8 cellular contexts compared by ENCODE assay signal in genomic region chr16:11667221-11667823, GRCh38. TPM values are rescaled to one million over a fixed set of nuclear protein-coding genes. Genes with fewer than 3 reads are reported as not detected.
A peak's percentile ranks its signal among the peaks of the same experiment; 100 is the strongest.
DNase-seq lines count a peak whose midpoint lies in the region; ATAC-seq and TF ChIP-seq lines count a peak whose summit lies in the region.

No MANE protein-coding gene starts in this region.

- peaks cover 0 to 23% of the 10 kb centered on the region in 2 experiments; a peak in 1 of 4 replicates for H3K4me1 ChIP-seq in SK-N-SH (ENCODE audit: control insufficient read depth in 1 of 2, insufficient read depth in 2 of 2, low read depth in 1 of 2, low read length in 1 of 2)
- H3K4me1 ChIP-seq in OCI-LY1 (ENCODE audit: insufficient read depth, low read length, severe bottlenecking): peaks cover 69% of the 10 kb centered on the region
- H3K4me1 ChIP-seq in skeletal muscle tissue (ENCODE audit: control insufficient read depth in 3 of 3, insufficient read depth in 3 of 3, low read length in 3 of 3): peaks cover 36 to 40% (median 38%) of the 10 kb centered on the region in 3 donors
- H3K4me1 ChIP-seq in foreskin keratinocyte: no peaks in the 10 kb centered on the region

- H3K27me3 ChIP-seq in SK-N-SH (ENCODE audit: insufficient read depth) (no peaks in the 10 kb centered on the region), OCI-LY1 (ENCODE audit: insufficient read depth, low read length) (no peaks in the 10 kb centered on the region), skeletal muscle tissue (ENCODE audit: control insufficient read depth in 3 of 3, insufficient read depth in 3 of 3, low read length in 3 of 3) (no peaks in the 10 kb centered on the region), foreskin keratinocyte (peaks cover 4% of the 10 kb centered on the region)

- H3K36me3 Mint-ChIP-seq in endothelial cell (ENCODE audit: low read depth, unreplicated experiment): no peaks in the 10 kb centered on the region

- H3K27ac ChIP-seq in SK-N-SH (ENCODE audit: low read depth in 2 of 2, low read length in 1 of 2) (no peak overlapping the region), OCI-LY1 (ENCODE audit: low read depth, low read length, poor library complexity, severe bottlenecking) (no peak overlapping the region), skeletal muscle tissue (ENCODE audit: low read depth, low read length) (peak overlapping the region; percentile 83), foreskin keratinocyte (no peak overlapping the region)

- H3K27me3 Mint-ChIP-seq in endothelial cell (ENCODE audit: unreplicated experiment): peaks cover 23% of the 10 kb centered on the region

- no peak overlapping the region for H3K9ac ChIP-seq in SK-N-SH
- H3K9ac ChIP-seq in OCI-LY1 (ENCODE audit: low read length): peak overlapping the region; percentile 57; the same call in 1 of the 2 replicates
- H3K9ac ChIP-seq in skeletal muscle tissue (ENCODE audit: low read depth in 1 of 3, low read length in 3 of 3): peak overlapping the region in 2 of 3 donors; percentile 73 to 77

- 96% methylated on average over 9 of the region's 11 CpGs for WGBS in SK-N-SH (ENCODE audit: low lambda C conversion rate)

- H2AFZ ChIP-seq in SK-N-SH (ENCODE audit: low read depth) (no peak overlapping the region), OCI-LY1 (ENCODE audit: low read length) (no peak overlapping the region)

- H3K4me2 ChIP-seq in SK-N-SH: peak overlapping the region; percentile 76; the same call in 1 of the 2 replicates
- H3K4me2 ChIP-seq in OCI-LY1 (ENCODE audit: low read length): peak overlapping the region; percentile 76

- no peak for TF ChIP-seq RAD21 in SK-N-SH (IDR thresholded peaks at IDR 0.05; ENCODE audit: low read length)

- H3K9me3 ChIP-seq in SK-N-SH (no peaks in the 10 kb centered on the region), OCI-LY1 (ENCODE audit: low read length) (no peaks in the 10 kb centered on the region), skeletal muscle tissue (ENCODE audit: control insufficient read depth in 3 of 3, low read length in 3 of 3) (no peaks in the 10 kb centered on the region)

- H4K20me1 ChIP-seq in SK-N-SH (ENCODE audit: insufficient read depth) (peaks cover 24% of the 10 kb centered on the region), OCI-LY1 (ENCODE audit: insufficient read depth, low read length) (no peaks in the 10 kb centered on the region)

- POLR2A ChIA-PET in SK-N-SH (lab: Yijun Ruan, JAX): interaction anchor here (0.7 to 1.1 kb wide), 3 partner anchors 9 to 46 kb away, joined by 3 to 8 read pairs (median 4); no protein-coding TSS in a partner anchor

- H3K79me2 ChIP-seq in SK-N-SH (ENCODE audit: insufficient read depth): peaks cover 12% of the 10 kb centered on the region
- no peaks in the 10 kb centered on the region for H3K79me2 ChIP-seq in OCI-LY1 (ENCODE audit: insufficient read depth, low read length)

- no peaks in the 10 kb centered on the region for H3K9me3 Mint-ChIP-seq in endothelial cell (ENCODE audit: unreplicated experiment)

- H3K4me1 Mint-ChIP-seq in endothelial cell (ENCODE audit: unreplicated experiment): peaks cover 55% of the 10 kb centered on the region

- peaks cover 8% of the 10 kb centered on the region for H3F3A ChIP-seq in SK-N-SH (replicated peaks; ENCODE audit: insufficient read depth)
- H3F3A ChIP-seq in OCI-LY1 (ENCODE audit: insufficient read depth, low read length): no peaks in the 10 kb centered on the region

- peak overlapping the region; percentile 85 for H3K4me3 Mint-ChIP-seq in endothelial cell (ENCODE audit: unreplicated experiment)

- H3K36me3 ChIP-seq in SK-N-SH (replicated peaks in 1 of 2; ENCODE audit: control insufficient read depth in 1 of 2, insufficient read depth in 2 of 2, low read length in 1 of 2) (no peaks in the 10 kb centered on the region), OCI-LY1 (ENCODE audit: insufficient read depth, low read length) (no peaks in the 10 kb centered on the region), skeletal muscle tissue (ENCODE audit: control insufficient read depth in 3 of 3, insufficient read depth in 3 of 3, low read length in 3 of 3) (no peaks in the 10 kb centered on the region)

- CTCF ChIA-PET in SK-N-SH (lab: Yijun Ruan, JAX): interaction anchor here (1.2 to 2.1 kb wide), 3 partner anchors 26 to 271 kb away, joined by 3 to 5 read pairs (median 3); no protein-coding TSS in a partner anchor

- H3K9me2 ChIP-seq in SK-N-SH (no peaks in the 10 kb centered on the region), OCI-LY1 (ENCODE audit: low read depth, low read length) (no peaks in the 10 kb centered on the region)

- H3K4me3 ChIP-seq in SK-N-SH (ENCODE audit: low read depth in 2 of 2, low read length in 1 of 2) (no peak overlapping the region; a peak in 1 of 4 replicates), OCI-LY1 (ENCODE audit: low read depth, low read length, poor library complexity, severe bottlenecking) (peak overlapping the region; percentile 60), skeletal muscle tissue (ENCODE audit: low read length in 3 of 3) (peak overlapping the region in 1 of 3 donors; percentile 72)

- TF ChIP-seq EP300 in SK-N-SH (IDR thresholded peaks at IDR 0.05; ENCODE audit: borderline replicate concordance in 1 of 2, low read depth in 1 of 2, low read length in 1 of 2): no peak

- ATAC-seq in SK-N-SH treated with all-trans-retinoic acid at 6 μM for 48 hours: no peak
- ATAC-seq in foreskin keratinocyte: no peak

- peak overlapping the region; percentile 67 for H3K27ac Mint-ChIP-seq in endothelial cell (ENCODE audit: unreplicated experiment)

- DNase-seq in SK-N-SH (no peak), endothelial cell (ENCODE audit: low spot score) (no peak), NCI-H187 treated with DMSO at 0.1 percent for 48 hours (lab: John Stamatoyannopoulos, UW) (no peak), foreskin keratinocyte (no peak), RKO (ENCODE audit: low spot score) (no peak)

- TF ChIP-seq CTCF in SK-N-SH (IDR thresholded peaks at IDR 0.05): no peak
- TF ChIP-seq CTCF in OCI-LY1 (IDR thresholded peaks at IDR 0.05; ENCODE audit: low read length): no peak
- TF ChIP-seq CTCF in endothelial cell (IDR thresholded peaks at IDR 0.05; ENCODE audit: unreplicated experiment): no peak
- TF ChIP-seq CTCF in foreskin keratinocyte (conservative IDR thresholded peaks at IDR 0.05): no peak

TF ChIP-seq in SK-N-SH, 30 proteins besides CTCF, POLR2A, EP300 and RAD21 (continues in another document):
- no peak for TF ChIP-seq FOXJ3 (CRISPR knock-in tag; IDR thresholded peaks at IDR 0.05)
- no peak for TF ChIP-seq MXI1 (IDR thresholded peaks at IDR 0.05; ENCODE audit: low read depth, low read length)
- no peak for TF ChIP-seq TEAD4 (IDR thresholded peaks at IDR 0.05; ENCODE audit: borderline replicate concordance, insufficient read depth)
- TF ChIP-seq JUND (IDR thresholded peaks at IDR 0.05): no peak
- TF ChIP-seq MEF2A (IDR thresholded peaks at IDR 0.05; ENCODE audit: borderline replicate concordance, low read depth): no peak
- TF ChIP-seq ELF1 (IDR thresholded peaks at IDR 0.05): no peak
- TF ChIP-seq TAF1 (IDR thresholded peaks at IDR 0.05; ENCODE audit: borderline replicate concordance, low read depth, low read length): no peak
- no peak for TF ChIP-seq FOXM1 (IDR thresholded peaks at IDR 0.05; ENCODE audit: low read depth)
- TF ChIP-seq CHD2 (IDR thresholded peaks at IDR 0.05; ENCODE audit: low read length, partially characterized antibody): no peak
- no peak for TF ChIP-seq SMC3 (IDR thresholded peaks at IDR 0.05; ENCODE audit: low read depth, low read length)
- no peak for TF ChIP-seq RCOR1 (IDR thresholded peaks at IDR 0.05; ENCODE audit: low read length)
- TF ChIP-seq, protein P1, sequence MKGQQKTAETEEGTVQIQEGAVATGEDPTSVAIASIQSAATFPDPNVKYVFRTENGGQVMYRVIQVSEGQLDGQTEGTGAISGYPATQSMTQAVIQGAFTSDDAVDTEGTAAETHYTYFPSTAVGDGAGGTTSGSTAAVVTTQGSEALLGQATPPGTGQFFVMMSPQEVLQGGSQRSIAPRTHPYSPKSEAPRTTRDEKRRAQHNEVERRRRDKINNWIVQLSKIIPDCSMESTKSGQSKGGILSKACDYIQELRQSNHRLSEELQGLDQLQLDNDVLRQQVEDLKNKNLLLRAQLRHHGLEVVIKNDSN (IDR thresholded peaks at IDR 0.05; ENCODE audit: borderline replicate concordance, low read depth): no peak

TF ChIP-seq in SK-N-SH treated with all-trans-retinoic acid at 6 μM for 48 hours, 23 proteins besides CTCF, POLR2A, EP300 and RAD21 (continues in another document):
- TF ChIP-seq PATZ1 (CRISPR knock-in tag; IDR thresholded peaks at IDR 0.05; ENCODE audit: borderline replicate concordance) (no peak), PPARA (CRISPR knock-in tag; IDR thresholded peaks at IDR 0.05; ENCODE audit: borderline replicate concordance) (no peak), SNAI2 (CRISPR knock-in tag; IDR thresholded peaks at IDR 0.05) (no peak)

RNA-seq across cellular contexts. Expression of gene SNN, which starts 0.9 kb away (rescaled TPM):
- polyA plus RNA-seq in SK-N-SH (2012; rRNA removed) (15.4 and 15.8 TPM in 2 replicates), foreskin keratinocyte (7.9 and 11.4 TPM in 2 replicates)
- 12.8 and 15.4 TPM in 2 replicates for polyA plus RNA-seq in SK-N-SH (2012; cell fraction: cytosol; rRNA removed)
- polyA plus RNA-seq in SK-N-SH (2012; cell fraction: nucleus; rRNA removed): 7.2 and 10.5 TPM in 2 replicates
- total RNA-seq in endothelial cell (ENCODE audit: unreplicated experiment) (163 TPM), skeletal muscle tissue (14.6 TPM), foreskin keratinocyte (11.5 and 14.2 TPM in 2 replicates)

Comparison
In these comparisons a context has a peak if more than half of its experiments do, and no peak if none do; other contexts are left out.
1. RNA of gene SNN, which starts 0.9 kb away (total RNA-seq): 163 TPM in endothelial cell (single experiment); 14.6 TPM in skeletal muscle tissue (single experiment) and 11.5 to 14.2 TPM in foreskin keratinocyte; every median in the first group is over 10 times any median in the second.